In genomic region chr11:122241561-122241960, GRCh38 we compare ENCODE assay signal across 20 cellular contexts.
"Had no signal": no experiment of that assay in that cellular context is flagged by ENCODE, and none has a peak within 500 bp of the region (broad histone marks: within the 10 kb centered on the region; RNA-seq: fewer than 3 reads in every experiment).

No MANE protein-coding gene starts in this region.

- ATAC-seq: effector memory CD8-positive, alpha-beta T cell; heart right ventricle; left cardiac atrium; left lung; naive thymus-derived CD4-positive, alpha-beta T cell; right cardiac atrium; stimulated activated memory B cell treated with anti-CD40 and anti-IgM and Interleukin-4, amounts not matched to agents 10 μg/mL and 1 μg/mL and 100 μg/mL, for 72 hours; stimulated activated naive CD8-positive, alpha-beta T cell treated with anti-CD3 and anti-CD28 coated beads, Interleukin-15, Interleukin-2, amounts not matched to agents 100 U/mL and 50 U/mL, for 24 hours had no signal

- DNase-seq: cortex of kidney; effector memory CD8-positive, alpha-beta T cell; erythroblast; esophagus squamous epithelium; foreskin melanocyte; glutamatergic neuron; heart right ventricle; hippocampal formation; left cardiac atrium; left lung; mesenchymal stem cell; midbrain; naive thymus-derived CD4-positive, alpha-beta T cell; right cardiac atrium; sigmoid colon; stimulated activated CD4-positive, alpha-beta T cell treated with anti-CD3 and anti-CD28 coated beads, Interleukin-2, amount 100 ng/mL, for 24 hours; stimulated activated CD4-positive, alpha-beta T cell treated with anti-CD3 and anti-CD28 coated beads, Interleukin-4, amount 100 ng/mL, for 24 hours; stimulated activated naive CD8-positive, alpha-beta T cell treated with anti-CD3 and anti-CD28 coated beads, Interleukin-15, Interleukin-2, amounts not matched to agents 100 U/mL and 50 U/mL, for 24 hours; upper lobe of left lung had no signal
